ENCODE assay signal across 21 cellular contexts in genomic region chr5:138637256-138637655, GRCh38.
"Had no signal": no experiment of that assay in that cellular context is flagged by ENCODE, and none has a peak within 500 bp of the region (broad histone marks: within the 10 kb centered on the region; RNA-seq: fewer than 3 reads in every experiment).

No MANE protein-coding gene starts in this region.

- H3K36me3 Mint-ChIP-seq: mesothelial cell of epicardium had no signal

- H3K36me3 ChIP-seq: colonic mucosa, esophagus muscularis mucosa, gastroesophageal sphincter, heart left ventricle, left lung, lower lobe of right lung had no signal

- H3K27ac Mint-ChIP-seq: dendritic cell treated with granulocyte-macrophage colony-stimulating factor and Interleukin-4, amounts not matched to agents 40 ng/mL and 50 ng/mL, for 4 days; effector memory CD8-positive, alpha-beta T cell; endodermal cell; immature natural killer cell; mesothelial cell of epicardium had no signal

- H3K9me3 Mint-ChIP-seq: dendritic cell treated with granulocyte-macrophage colony-stimulating factor and Interleukin-4, amounts not matched to agents 40 ng/mL and 50 ng/mL, for 4 days; effector memory CD8-positive, alpha-beta T cell; endodermal cell; immature natural killer cell; mesothelial cell of epicardium had no signal

- H3K27me3 ChIP-seq: colonic mucosa, esophagus muscularis mucosa, foreskin keratinocyte, gastroesophageal sphincter, heart left ventricle, hepatocyte, left lung had no signal

- ATAC-seq: effector memory CD8-positive, alpha-beta T cell; foreskin keratinocyte; gastroesophageal sphincter; heart left ventricle; left cardiac atrium; left ventricle myocardium superior; mucosa of descending colon had no signal

- H3K27ac ChIP-seq: colonic mucosa, epithelial cell of prostate, esophagus muscularis mucosa, foreskin keratinocyte, gastroesophageal sphincter, heart left ventricle, hepatocyte, left lung, lower lobe of right lung had no signal

- H2AFZ ChIP-seq: hepatocyte had no signal

- DNase-seq: colonic mucosa; cortex of kidney; effector CD8-positive, alpha-beta T cell; effector memory CD8-positive, alpha-beta T cell; endodermal cell; foreskin keratinocyte; heart left ventricle; hypothalamus; immature natural killer cell; left cardiac atrium; left lung; left ventricle myocardium superior; lower lobe of right lung; mesenchymal stem cell; mucosa of descending colon had no signal

- H3K9me3 ChIP-seq: colonic mucosa, esophagus muscularis mucosa, gastroesophageal sphincter, heart left ventricle, left lung, lower lobe of right lung, mucosa of descending colon had no signal

- H3K4me3 Mint-ChIP-seq: dendritic cell treated with granulocyte-macrophage colony-stimulating factor and Interleukin-4, amounts not matched to agents 40 ng/mL and 50 ng/mL, for 4 days; effector memory CD8-positive, alpha-beta T cell; endodermal cell; immature natural killer cell; mesothelial cell of epicardium had no signal

- H3K79me2 ChIP-seq: hepatocyte had no signal

- H3K4me1 ChIP-seq: colonic mucosa, foreskin keratinocyte, left lung had no signal

- H3K4me3 ChIP-seq: colonic mucosa, esophagus muscularis mucosa, gastroesophageal sphincter, heart left ventricle, hepatocyte, left lung, lower lobe of right lung, mucosa of descending colon had no signal

- H3K4me2 ChIP-seq: hepatocyte had no signal
